8 cellular contexts compared by ENCODE assay signal in the genomic region with DNA sequence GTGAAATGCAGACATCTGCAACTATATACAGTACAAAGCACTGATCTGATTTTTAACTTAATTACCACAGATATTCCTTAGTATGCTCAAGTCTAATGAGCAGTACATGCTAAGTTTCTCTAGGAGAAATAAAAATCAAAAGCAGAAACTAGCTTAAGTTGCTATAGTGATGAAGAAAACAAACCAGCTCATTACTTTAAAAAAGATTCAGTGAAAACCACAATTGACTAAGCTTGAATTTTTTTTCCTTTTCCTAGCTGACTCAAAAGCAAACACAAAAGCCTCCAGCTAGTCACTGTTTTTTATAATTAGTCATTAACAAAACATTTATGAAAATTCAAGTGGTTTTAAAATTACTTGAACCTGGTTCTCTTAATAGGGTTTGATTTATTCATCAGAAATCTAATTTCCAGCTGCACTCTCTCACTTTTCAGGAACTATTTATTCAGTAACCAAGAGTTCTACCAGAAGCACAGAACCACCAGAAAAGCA. TPM values are rescaled to one million over a fixed set of nuclear protein-coding genes. Genes with fewer than 3 reads are reported as not detected.
DNase-seq lines count a peak whose midpoint lies in the region; ATAC-seq and TF ChIP-seq lines count a peak whose summit lies in the region.
"Not testable (repeated sequence)": the region's sequence is repeated elsewhere in the genome, so short reads cannot be mapped to it uniquely, and the experiment has no call there.

No MANE protein-coding gene starts in this region.

- peaks cover 58% of the 10 kb centered on the region for H3K36me3 Mint-ChIP-seq in stimulated activated naive CD8-positive, alpha-beta T cell treated with anti-CD3 and anti-CD28 coated beads, Interleukin-15, Interleukin-2, amounts not matched to agents 100 ng/mL and 50 ng/mL, for 24 hours (ENCODE audit: low read depth)

- not testable (repeated sequence) for H3K4me3 ChIP-seq in RWPE2 (ENCODE audit: severe bottlenecking); esophagus squamous epithelium; lung

- TF ChIP-seq POLR2A in esophagus squamous epithelium (IDR thresholded peaks at IDR 0.05) = not testable (repeated sequence)

- H3K9me3 ChIP-seq in RWPE2 (ENCODE audit: severe bottlenecking); esophagus squamous epithelium; lung (ENCODE audit: control insufficient read depth in 2 of 2, insufficient read depth in 1 of 2, low read length in 1 of 2): not testable (repeated sequence)

- H3K4me1 Mint-ChIP-seq in stimulated activated naive CD8-positive, alpha-beta T cell treated with anti-CD3 and anti-CD28 coated beads, Interleukin-15, Interleukin-2, amounts not matched to agents 100 ng/mL and 50 ng/mL, for 24 hours (ENCODE audit: low read depth) = peaks cover 76% of the 10 kb centered on the region

- intact Hi-C loops in esophagus squamous epithelium (cut with DNase I) = not testable (repeated sequence)

- TF ChIP-seq CTCF in RWPE2 (IDR thresholded peaks at IDR 0.05; ENCODE audit: poor library complexity, severe bottlenecking); esophagus squamous epithelium (IDR thresholded peaks at IDR 0.05); lung (IDR thresholded peaks at IDR 0.05; ENCODE audit: control extremely low read depth, extremely low read depth): not testable (repeated sequence)

- peaks cover 13% of the 10 kb centered on the region for H3K36me3 ChIP-seq in RWPE2 (ENCODE audit: low read depth)
- H3K36me3 ChIP-seq in esophagus squamous epithelium = peaks cover 0 to 15% (median 0%) of the 10 kb centered on the region in 3 donors
- not testable (repeated sequence) for H3K36me3 ChIP-seq in lung (ENCODE audit: control insufficient read depth in 2 of 2, insufficient read depth in 2 of 2, low read length in 2 of 2)

- peak overlapping the region; percentile 81 for H3K27ac ChIP-seq in RWPE2 (ENCODE audit: poor library complexity, severe bottlenecking)
- H3K27ac ChIP-seq in esophagus squamous epithelium = peak overlapping the region; percentile 66 to 89 (median 85)
- H3K27ac ChIP-seq in lung (ENCODE audit: low read depth in 1 of 2, low read length in 1 of 2) = not testable (repeated sequence)

- H3K9me3 Mint-ChIP-seq in stimulated activated naive CD8-positive, alpha-beta T cell treated with anti-CD3 and anti-CD28 coated beads, Interleukin-15, Interleukin-2, amounts not matched to agents 100 ng/mL and 50 ng/mL, for 24 hours = not testable (repeated sequence)

- H3K4me3 Mint-ChIP-seq in stimulated activated naive CD8-positive, alpha-beta T cell treated with anti-CD3 and anti-CD28 coated beads, Interleukin-15, Interleukin-2, amounts not matched to agents 100 ng/mL and 50 ng/mL, for 24 hours = peak overlapping the region; percentile 54

- not testable (repeated sequence) for H3K27me3 Mint-ChIP-seq in stimulated activated naive CD8-positive, alpha-beta T cell treated with anti-CD3 and anti-CD28 coated beads, Interleukin-15, Interleukin-2, amounts not matched to agents 100 ng/mL and 50 ng/mL, for 24 hours

- peak; percentile 70 for DNase-seq in CD1c-positive myeloid dendritic cell (ENCODE audit: extremely low spot score)
- not testable (repeated sequence) for DNase-seq in RWPE2 (ENCODE audit: low spot score); esophagus squamous epithelium (lab: John Stamatoyannopoulos, UW); lung (ENCODE audit: low spot score)
- DNase-seq in amniotic stem cell (lab: John Stamatoyannopoulos, UW) = peak; percentile 62

- H3K4me1 ChIP-seq in RWPE2 (ENCODE audit: insufficient read depth, poor library complexity, severe bottlenecking) = peaks cover 35% of the 10 kb centered on the region
- peaks cover 20 to 60% (median 24%) of the 10 kb centered on the region in 3 donors for H3K4me1 ChIP-seq in esophagus squamous epithelium
- not testable (repeated sequence) for H3K4me1 ChIP-seq in lung (ENCODE audit: control insufficient read depth in 2 of 2, insufficient read depth in 2 of 2, low read length in 2 of 2)

- H3K27me3 ChIP-seq in RWPE2 (ENCODE audit: insufficient read depth, poor library complexity, severe bottlenecking); esophagus squamous epithelium; lung (ENCODE audit: control insufficient read depth, insufficient read depth): not testable (repeated sequence)

- H3K27ac Mint-ChIP-seq in stimulated activated naive CD8-positive, alpha-beta T cell treated with anti-CD3 and anti-CD28 coated beads, Interleukin-15, Interleukin-2, amounts not matched to agents 100 ng/mL and 50 ng/mL, for 24 hours = peak overlapping the region; percentile 91

- peak; percentile 22 for ATAC-seq in GM19468 (IDR thresholded peaks at IDR 0.05; ENCODE audit: extremely low read depth, unreplicated experiment)
- ATAC-seq in HG03196 (IDR thresholded peaks at IDR 0.05; ENCODE audit: unreplicated experiment) = peak; percentile 60
- peak; percentile 31 for ATAC-seq in RWPE2 (ENCODE audit: low read depth)
- peak; percentile 10 for ATAC-seq in lung (ENCODE audit: insufficient read depth, low FRiP score)

RNA-seq across cellular contexts. Expression of a gene that starts 10.3 kb away (rescaled TPM):
- total RNA-seq in esophagus squamous epithelium = 100 to 1,000 TPM; 114 to 204 (median 130) TPM
- total RNA-seq in lung = 100 to 1,000 TPM; 124 to 133 TPM
- polyA plus RNA-seq in lung = 10 to 100 TPM; 52.7 to 69.0 TPM

RNA-seq across cellular contexts. Expression of a gene that starts 10.7 kb away (rescaled TPM):
- total RNA-seq in esophagus squamous epithelium (10 to 100 TPM; 12.7 to 31.7 (median 21.5) TPM), lung (10 to 100 TPM; 26.2 to 34.5 TPM)
- 10 to 100 TPM; 12.8 to 16.0 TPM for polyA plus RNA-seq in lung

Comparison
In these comparisons a context has a peak if more than half of its experiments do, and no peak if none do; other contexts are left out.
1. ATAC-seq: peak in every context shown above with its lines; median percentile 60 in HG03196; 31 in RWPE2; 22 in GM19468; 10 in lung.